1 cellular context compared by ENCODE assay signal in the genomic region with DNA sequence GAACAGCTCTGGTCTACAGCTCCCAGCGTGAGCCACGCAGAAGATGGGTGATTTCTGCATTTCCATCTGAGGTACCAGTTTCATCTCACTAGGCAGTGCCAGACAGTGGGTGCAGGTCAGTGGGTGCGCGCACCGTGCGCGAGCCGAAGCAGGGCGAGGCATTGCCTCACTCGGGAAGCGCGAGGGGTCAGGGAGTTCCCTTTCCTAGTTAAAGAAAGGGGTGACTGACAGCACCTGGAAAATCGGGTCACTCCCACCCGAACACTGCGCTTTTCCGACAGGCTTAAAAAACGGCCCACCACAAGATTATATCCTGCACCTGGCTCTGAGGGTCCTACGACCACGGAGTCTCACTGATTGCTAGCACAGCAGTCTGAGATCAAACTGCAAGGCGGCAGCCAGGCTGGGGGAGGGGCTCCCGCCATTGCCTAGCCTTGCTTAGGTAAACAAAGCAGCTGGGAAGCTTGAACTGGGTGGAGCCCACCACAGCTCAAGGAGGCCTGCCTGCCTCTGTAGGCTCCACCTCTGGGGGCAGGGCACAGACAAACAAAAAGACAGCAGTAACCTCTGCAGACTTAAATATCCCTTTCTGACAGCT.
A peak's percentile ranks its signal among the peaks of the same experiment; 100 is the strongest.
TF ChIP-seq lines count a peak whose summit lies in the region.
"Not testable (repeated sequence)": the region's sequence is repeated elsewhere in the genome, so short reads cannot be mapped to it uniquely, and the experiment has no call there.

No MANE protein-coding gene starts in this region.

TF ChIP-seq in HepG2, 621 proteins besides CTCF, POLR2A, EP300 and RAD21:
- TF ChIP-seq FOXA1 (IDR thresholded peaks at IDR 0.05): not testable (repeated sequence)
- peak; percentile 53 for TF ChIP-seq FOXA1 (CRISPR knock-in tag; IDR thresholded peaks at IDR 0.05)
- TF ChIP-seq, protein P1, sequence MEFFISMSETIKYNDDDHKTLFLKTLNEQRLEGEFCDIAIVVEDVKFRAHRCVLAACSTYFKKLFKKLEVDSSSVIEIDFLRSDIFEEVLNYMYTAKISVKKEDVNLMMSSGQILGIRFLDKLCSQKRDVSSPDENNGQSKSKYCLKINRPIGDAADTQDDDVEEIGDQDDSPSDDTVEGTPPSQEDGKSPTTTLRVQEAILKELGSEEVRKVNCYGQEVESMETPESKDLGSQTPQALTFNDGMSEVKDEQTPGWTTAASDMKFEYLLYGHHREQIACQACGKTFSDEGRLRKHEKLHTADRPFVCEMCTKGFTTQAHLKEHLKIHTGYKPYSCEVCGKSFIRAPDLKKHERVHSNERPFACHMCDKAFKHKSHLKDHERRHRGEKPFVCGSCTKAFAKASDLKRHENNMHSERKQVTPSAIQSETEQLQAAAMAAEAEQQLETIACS (CRISPR knock-in tag; IDR thresholded peaks at IDR 0.05): 0 out of 2 replicates have a peak, but pooled peaks have one; percentile 40
- TF ChIP-seq, protein P2, sequence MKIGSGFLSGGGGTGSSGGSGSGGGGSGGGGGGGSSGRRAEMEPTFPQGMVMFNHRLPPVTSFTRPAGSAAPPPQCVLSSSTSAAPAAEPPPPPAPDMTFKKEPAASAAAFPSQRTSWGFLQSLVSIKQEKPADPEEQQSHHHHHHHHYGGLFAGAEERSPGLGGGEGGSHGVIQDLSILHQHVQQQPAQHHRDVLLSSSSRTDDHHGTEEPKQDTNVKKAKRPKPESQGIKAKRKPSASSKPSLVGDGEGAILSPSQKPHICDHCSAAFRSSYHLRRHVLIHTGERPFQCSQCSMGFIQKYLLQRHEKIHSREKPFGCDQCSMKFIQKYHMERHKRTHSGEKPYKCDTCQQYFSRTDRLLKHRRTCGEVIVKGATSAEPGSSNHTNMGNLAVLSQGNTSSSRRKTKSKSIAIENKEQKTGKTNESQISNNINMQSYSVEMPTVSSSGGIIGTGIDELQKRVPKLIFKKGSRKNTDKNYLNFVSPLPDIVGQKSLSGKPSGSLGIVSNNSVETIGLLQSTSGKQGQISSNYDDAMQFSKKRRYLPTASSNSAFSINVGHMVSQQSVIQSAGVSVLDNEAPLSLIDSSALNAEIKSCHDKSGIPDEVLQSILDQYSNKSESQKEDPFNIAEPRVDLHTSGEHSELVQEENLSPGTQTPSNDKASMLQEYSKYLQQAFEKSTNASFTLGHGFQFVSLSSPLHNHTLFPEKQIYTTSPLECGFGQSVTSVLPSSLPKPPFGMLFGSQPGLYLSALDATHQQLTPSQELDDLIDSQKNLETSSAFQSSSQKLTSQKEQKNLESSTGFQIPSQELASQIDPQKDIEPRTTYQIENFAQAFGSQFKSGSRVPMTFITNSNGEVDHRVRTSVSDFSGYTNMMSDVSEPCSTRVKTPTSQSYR (CRISPR knock-in tag; IDR thresholded peaks at IDR 0.05; ENCODE audit: borderline replicate concordance): peak; percentile 81
